18 cellular contexts compared by ENCODE assay signal in the genomic region with DNA sequence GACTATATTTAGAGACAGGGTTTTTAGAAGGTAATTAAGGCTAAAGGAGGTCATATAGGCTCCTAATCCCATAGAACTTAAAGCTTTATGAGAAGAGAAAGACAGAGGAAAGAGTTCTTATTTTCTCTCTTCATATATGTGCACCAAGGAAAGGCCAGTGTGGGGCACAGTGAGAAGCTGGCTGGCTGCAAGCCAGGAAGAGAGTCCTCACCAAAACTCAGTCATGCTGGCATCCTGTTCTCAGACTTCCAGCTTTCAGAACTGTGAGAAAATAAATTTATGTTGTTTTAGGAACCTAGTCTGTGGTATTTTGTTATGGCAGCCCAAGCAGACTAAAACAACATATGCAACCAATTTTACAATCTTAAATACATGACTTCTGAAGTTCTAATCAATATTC. TPM values are rescaled to one million over a fixed set of nuclear protein-coding genes. Genes with fewer than 3 reads are reported as not detected.
DNase-seq lines count a peak whose midpoint lies in the region; ATAC-seq and TF ChIP-seq lines count a peak whose summit lies in the region.
"Had no signal": no experiment of that assay in that cellular context is flagged by ENCODE, and none has a peak within 500 bp of the region (broad histone marks: within the 10 kb centered on the region; RNA-seq: fewer than 3 reads in every experiment).

No MANE protein-coding gene starts in this region.

- no peaks in the 10 kb centered on the region for H3K79me2 ChIP-seq in mammary epithelial cell (ENCODE audit: insufficient read depth, low read length)
- H3K79me2 ChIP-seq: parathyroid adenoma had no signal

- H3K4me1 ChIP-seq in mammary epithelial cell (ENCODE audit: insufficient read depth, low read length): peaks cover 7% of the 10 kb centered on the region
- H3K4me1 ChIP-seq: parathyroid adenoma, vagina had no signal

- H3K9me3 Mint-ChIP-seq in activated CD8-positive, alpha-beta memory T cell treated with anti-CD3 and anti-CD28 coated beads, Interleukin-2, amount 10 ng/mL, durations not matched to agents 7 days and 5 days (ENCODE audit: low read depth): no peaks in the 10 kb centered on the region
- H3K9me3 Mint-ChIP-seq in nephron progenitor cell: no peaks in the 10 kb centered on the region
- H3K9me3 Mint-ChIP-seq: activated naive CD4-positive, alpha-beta T cell treated with anti-CD3 and anti-CD28 coated beads for 36 hours had no signal

- no peak overlapping the region for H3K27ac ChIP-seq in mammary epithelial cell (ENCODE audit: insufficient read depth, low read depth, low read length)
- H3K27ac ChIP-seq in caudate nucleus (ENCODE audit: low read depth, low read length): no peak overlapping the region
- H3K27ac ChIP-seq: coronary artery, parathyroid adenoma, SJSA1, vagina had no signal

- no peaks in the 10 kb centered on the region for H3K36me3 ChIP-seq in mammary epithelial cell (ENCODE audit: insufficient read depth, low read length)
- H3K36me3 ChIP-seq: SJSA1, vagina had no signal

- BruUV-seq in mammary epithelial cell (replicated peaks; lab: Mats Ljungman, UMichigan): no TSS peak

- H3K27me3 ChIP-seq in mammary epithelial cell (ENCODE audit: insufficient read depth, low read length): no peaks in the 10 kb centered on the region
- H3K27me3 ChIP-seq: SJSA1, vagina had no signal

- CTCF ChIA-PET in mammary epithelial cell (lab: Charles Lee; ENCODE audit: low non-redundant PET): no interaction called here
- CTCF ChIA-PET in activated CD8-positive, alpha-beta memory T cell treated with anti-CD3 and anti-CD28 coated beads, Interleukin-2, amount 10 ng/mL, durations not matched to agents 7 days and 5 days (lab: Charles Lee): no interaction called here

- no peaks in the 10 kb centered on the region for H3K9me3 ChIP-seq in mammary epithelial cell (replicated peaks; ENCODE audit: insufficient read depth, low read length)
- H3K9me3 ChIP-seq: SJSA1, vagina had no signal

- ATAC-seq in GM21447 (IDR thresholded peaks at IDR 0.05; ENCODE audit: unreplicated experiment) (peak; percentile 60), HG03378 (IDR thresholded peaks at IDR 0.05; ENCODE audit: unreplicated experiment) (peak; percentile 79)
- ATAC-seq in activated CD8-positive, alpha-beta memory T cell treated with anti-CD3 and anti-CD28 coated beads, Interleukin-2, amount 10 ng/mL, durations not matched to agents 7 days and 5 days: no peak

- no peaks in the 10 kb centered on the region for H3K36me3 Mint-ChIP-seq in activated CD8-positive, alpha-beta memory T cell treated with anti-CD3 and anti-CD28 coated beads, Interleukin-2, amount 10 ng/mL, durations not matched to agents 7 days and 5 days
- no peaks in the 10 kb centered on the region for H3K36me3 Mint-ChIP-seq in nephron progenitor cell (ENCODE audit: low read depth)

- no peak overlapping the region for H3K4me3 ChIP-seq in mammary epithelial cell (replicated peaks in 1 of 3; ENCODE audit: insufficient read depth in 1 of 3, low read depth in 2 of 3, low read length in 3 of 3)
- H3K4me3 ChIP-seq: coronary artery, SJSA1, vagina had no signal

- in situ Hi-C loops in mammary epithelial cell (cut with MboI; ENCODE audit: low sequenced_read_pairs in 2 of 2): loop anchor here in 1 of 2 donors (25.0 kb wide), 1 partner anchor 318 kb away; no protein-coding TSS in a partner anchor

- DNase-seq in EH (ENCODE audit: low read depth) (peak; percentile 52), mammary epithelial cell (peak; percentile 19), nephron progenitor cell (no peak), caudate nucleus (lab: John Stamatoyannopoulos, UW) (no peak)
- DNase-seq in stimulated activated naive CD4-positive, alpha-beta T cell treated with Interleukin-2 at 50 U/mL for 16 hours (lab: John Stamatoyannopoulos, UW): no peak
- DNase-seq in activated CD8-positive, alpha-beta memory T cell treated with anti-CD3 and anti-CD28 coated beads, Interleukin-2, amount 10 ng/mL, durations not matched to agents 7 days and 5 days: no peak
- DNase-seq: activated CD8-positive, alpha-beta memory T cell treated with anti-CD3 and anti-CD28 coated beads for 24 hours; activated naive CD4-positive, alpha-beta T cell treated with anti-CD3 and anti-CD28 coated beads for 36 hours; DMS79 treated with DMSO at 0.1 percent for 48 hours; NCI-H1105 treated with DMSO at 0.1 percent for 48 hours; NK-92 treated with Interleukin-12 subunit alpha and Interleukin-12 subunit beta, amount 100 ng/mL, for 24 hours; stimulated activated CD8-positive, alpha-beta memory T cell treated with anti-CD3 and anti-CD28 coated beads, Interleukin-4, amount 100 ng/mL, for 48 hours had no signal

- intact Hi-C loops in mammary epithelial cell (cut with micrococcal nuclease): no loop called here

- no peak overlapping the region for H3K9ac ChIP-seq in mammary epithelial cell (ENCODE audit: insufficient read depth, low read length)
- H3K9ac ChIP-seq: parathyroid adenoma had no signal

- H4K20me1 ChIP-seq in mammary epithelial cell (ENCODE audit: insufficient read depth, low read length): no peaks in the 10 kb centered on the region

- H3K4me1 Mint-ChIP-seq in activated CD8-positive, alpha-beta memory T cell treated with anti-CD3 and anti-CD28 coated beads, Interleukin-2, amount 10 ng/mL, durations not matched to agents 7 days and 5 days: no peaks in the 10 kb centered on the region
- no peaks in the 10 kb centered on the region for H3K4me1 Mint-ChIP-seq in nephron progenitor cell

- no peak overlapping the region for H3K4me3 Mint-ChIP-seq in activated CD8-positive, alpha-beta memory T cell treated with anti-CD3 and anti-CD28 coated beads, Interleukin-2, amount 10 ng/mL, durations not matched to agents 7 days and 5 days
- H3K4me3 Mint-ChIP-seq in nephron progenitor cell: no peak overlapping the region
- H3K4me3 Mint-ChIP-seq: activated naive CD4-positive, alpha-beta T cell treated with anti-CD3 and anti-CD28 coated beads for 36 hours had no signal

- no peak overlapping the region for H2AFZ ChIP-seq in mammary epithelial cell (ENCODE audit: low read depth, low read length)
- H2AFZ ChIP-seq: parathyroid adenoma had no signal

- H3K4me2 ChIP-seq in mammary epithelial cell (ENCODE audit: insufficient read depth, low read depth, low read length): no peak overlapping the region

- dilution Hi-C loops in mammary epithelial cell (cut with HindIII; ENCODE audit: low sequenced_read_pairs): no loop called here

- TF ChIP-seq CTCF in mammary epithelial cell (conservative IDR thresholded peaks at IDR 0.05 in 1 of 2, IDR thresholded peaks at IDR 0.05 in 1 of 2; ENCODE audit: extremely low read depth in 1 of 2, insufficient read depth in 1 of 2, low read depth in 1 of 2, low read length in 2 of 2): no peak
- TF ChIP-seq CTCF in nephron progenitor cell (IDR thresholded peaks at IDR 0.05): no peak

- no peaks in the 10 kb centered on the region for H3K27me3 Mint-ChIP-seq in activated CD8-positive, alpha-beta memory T cell treated with anti-CD3 and anti-CD28 coated beads, Interleukin-2, amount 10 ng/mL, durations not matched to agents 7 days and 5 days
- no peaks in the 10 kb centered on the region for H3K27me3 Mint-ChIP-seq in nephron progenitor cell (ENCODE audit: low read depth, poor library complexity)

- H3K27ac Mint-ChIP-seq in activated CD8-positive, alpha-beta memory T cell treated with anti-CD3 and anti-CD28 coated beads, Interleukin-2, amount 10 ng/mL, durations not matched to agents 7 days and 5 days: no peak overlapping the region
- no peak overlapping the region for H3K27ac Mint-ChIP-seq in nephron progenitor cell
- H3K27ac Mint-ChIP-seq: activated naive CD4-positive, alpha-beta T cell treated with anti-CD3 and anti-CD28 coated beads for 36 hours had no signal

RNA-seq across cellular contexts. Expression of a gene that starts 31.5 kb away (rescaled TPM):
- 100 to 1,000 TPM in 1 of 2 donors, 10 to 100 TPM in 1; 22.8 to 150 TPM for total RNA-seq in mammary epithelial cell
- polyA plus RNA-seq in mammary epithelial cell: 139 TPM
- polyA minus RNA-seq in mammary epithelial cell: 364 TPM
- 100 to 1,000 TPM; 166 to 224 TPM for total RNA-seq in activated CD8-positive, alpha-beta memory T cell treated with anti-CD3 and anti-CD28 coated beads, Interleukin-2, amount 10 ng/mL, durations not matched to agents 7 days and 5 days

Comparison
In these comparisons a context has a peak if more than half of its experiments do, and no peak if none do; other contexts are left out.
1. DNase-seq: peak in EH (single experiment) and mammary epithelial cell (single experiment); none in stimulated activated naive CD4-positive, alpha-beta T cell treated with Interleukin-2 at 50 U/mL for 16 hours (single experiment), activated CD8-positive, alpha-beta memory T cell treated with anti-CD3 and anti-CD28 coated beads, Interleukin-2, amount 10 ng/mL, durations not matched to agents 7 days and 5 days (single experiment), nephron progenitor cell (single experiment) and caudate nucleus (0 of 61).